Comparison of ENCODE assay signal across 1 cellular context in the genomic region with DNA sequence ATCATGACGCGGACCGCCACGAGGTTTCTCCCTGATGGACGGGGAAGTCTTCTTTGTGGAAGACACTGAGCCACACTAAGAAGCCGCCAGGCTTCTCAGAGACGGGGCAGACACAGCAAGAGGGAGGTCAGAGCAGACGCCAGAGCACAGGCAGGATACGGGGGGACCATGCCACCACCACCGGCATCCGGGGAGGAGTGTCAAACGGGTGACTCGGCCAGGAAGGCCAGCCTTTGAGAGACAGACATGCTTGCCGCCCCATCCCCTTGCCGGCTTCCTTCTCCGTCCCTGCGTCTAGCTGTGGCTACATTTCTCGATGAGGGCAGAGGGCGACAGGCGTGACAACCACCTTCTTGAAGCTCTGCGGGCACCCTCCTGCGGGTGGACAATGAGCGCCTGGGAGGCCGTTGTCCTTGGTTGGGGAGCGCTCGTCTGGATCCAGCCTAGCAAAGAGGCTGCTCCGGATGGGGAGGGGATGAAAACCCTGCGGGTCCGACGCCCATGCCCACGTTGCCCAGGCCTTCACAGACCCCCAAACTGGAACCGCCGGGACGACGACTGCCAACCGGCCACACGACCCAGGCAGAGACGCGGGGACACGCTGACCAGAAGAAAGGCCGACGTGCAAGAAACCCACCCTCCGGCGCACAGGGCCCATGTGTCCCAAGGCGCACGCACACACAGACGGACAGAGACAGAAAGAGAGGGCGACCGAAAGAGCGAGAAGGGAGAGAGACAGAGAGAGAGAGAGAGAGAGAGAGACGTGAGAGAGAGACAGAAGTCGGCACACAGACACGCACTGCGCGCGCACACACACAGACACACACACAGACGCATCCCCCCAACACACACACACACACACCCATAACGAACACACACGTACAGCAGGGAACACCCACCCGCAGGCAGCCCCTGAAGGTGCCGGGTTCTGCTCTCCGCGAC.
A peak's percentile ranks its signal among the peaks of the same experiment; 100 is the strongest.
TF ChIP-seq lines count a peak whose summit lies in the region.

No MANE protein-coding gene starts in this region.

TF ChIP-seq in HEK293, 187 proteins besides CTCF, POLR2A, EP300 and RAD21 (continued from another document):
- TF ChIP-seq, protein P1, sequence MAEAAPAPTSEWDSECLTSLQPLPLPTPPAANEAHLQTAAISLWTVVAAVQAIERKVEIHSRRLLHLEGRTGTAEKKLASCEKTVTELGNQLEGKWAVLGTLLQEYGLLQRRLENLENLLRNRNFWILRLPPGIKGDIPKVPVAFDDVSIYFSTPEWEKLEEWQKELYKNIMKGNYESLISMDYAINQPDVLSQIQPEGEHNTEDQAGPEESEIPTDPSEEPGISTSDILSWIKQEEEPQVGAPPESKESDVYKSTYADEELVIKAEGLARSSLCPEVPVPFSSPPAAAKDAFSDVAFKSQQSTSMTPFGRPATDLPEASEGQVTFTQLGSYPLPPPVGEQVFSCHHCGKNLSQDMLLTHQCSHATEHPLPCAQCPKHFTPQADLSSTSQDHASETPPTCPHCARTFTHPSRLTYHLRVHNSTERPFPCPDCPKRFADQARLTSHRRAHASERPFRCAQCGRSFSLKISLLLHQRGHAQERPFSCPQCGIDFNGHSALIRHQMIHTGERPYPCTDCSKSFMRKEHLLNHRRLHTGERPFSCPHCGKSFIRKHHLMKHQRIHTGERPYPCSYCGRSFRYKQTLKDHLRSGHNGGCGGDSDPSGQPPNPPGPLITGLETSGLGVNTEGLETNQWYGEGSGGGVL (tag by site-specific recombination; IDR thresholded peaks at IDR 0.05) = 0 out of 2 replicates have a peak, but pooled peaks have one; percentile 42
- TF ChIP-seq ZNF777 (tag by site-specific recombination; IDR thresholded peaks at IDR 0.05; ENCODE audit: borderline replicate concordance) = peak; percentile 64; the same call in 1 of the 2 replicates
- TF ChIP-seq, protein P2, sequence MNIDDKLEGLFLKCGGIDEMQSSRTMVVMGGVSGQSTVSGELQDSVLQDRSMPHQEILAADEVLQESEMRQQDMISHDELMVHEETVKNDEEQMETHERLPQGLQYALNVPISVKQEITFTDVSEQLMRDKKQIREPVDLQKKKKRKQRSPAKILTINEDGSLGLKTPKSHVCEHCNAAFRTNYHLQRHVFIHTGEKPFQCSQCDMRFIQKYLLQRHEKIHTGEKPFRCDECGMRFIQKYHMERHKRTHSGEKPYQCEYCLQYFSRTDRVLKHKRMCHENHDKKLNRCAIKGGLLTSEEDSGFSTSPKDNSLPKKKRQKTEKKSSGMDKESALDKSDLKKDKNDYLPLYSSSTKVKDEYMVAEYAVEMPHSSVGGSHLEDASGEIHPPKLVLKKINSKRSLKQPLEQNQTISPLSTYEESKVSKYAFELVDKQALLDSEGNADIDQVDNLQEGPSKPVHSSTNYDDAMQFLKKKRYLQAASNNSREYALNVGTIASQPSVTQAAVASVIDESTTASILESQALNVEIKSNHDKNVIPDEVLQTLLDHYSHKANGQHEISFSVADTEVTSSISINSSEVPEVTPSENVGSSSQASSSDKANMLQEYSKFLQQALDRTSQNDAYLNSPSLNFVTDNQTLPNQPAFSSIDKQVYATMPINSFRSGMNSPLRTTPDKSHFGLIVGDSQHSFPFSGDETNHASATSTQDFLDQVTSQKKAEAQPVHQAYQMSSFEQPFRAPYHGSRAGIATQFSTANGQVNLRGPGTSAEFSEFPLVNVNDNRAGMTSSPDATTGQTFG (tag by site-specific recombination; IDR thresholded peaks at IDR 0.05; ENCODE audit: borderline replicate concordance) = peak; percentile 39
- 0 out of 2 replicates have a peak, but pooled peaks have one; percentile 52 for TF ChIP-seq ZNF23 (tag by site-specific recombination; IDR thresholded peaks at IDR 0.05; ENCODE audit: borderline replicate concordance)
- TF ChIP-seq ZNF548 (tag by site-specific recombination; IDR thresholded peaks at IDR 0.05) = peak; percentile 48; the same call in 1 of the 2 replicates
- peak; percentile 62; the same call in 1 of the 2 replicates for TF ChIP-seq ZNF544 (tag by site-specific recombination; IDR thresholded peaks at IDR 0.05)
- TF ChIP-seq, protein P3, sequence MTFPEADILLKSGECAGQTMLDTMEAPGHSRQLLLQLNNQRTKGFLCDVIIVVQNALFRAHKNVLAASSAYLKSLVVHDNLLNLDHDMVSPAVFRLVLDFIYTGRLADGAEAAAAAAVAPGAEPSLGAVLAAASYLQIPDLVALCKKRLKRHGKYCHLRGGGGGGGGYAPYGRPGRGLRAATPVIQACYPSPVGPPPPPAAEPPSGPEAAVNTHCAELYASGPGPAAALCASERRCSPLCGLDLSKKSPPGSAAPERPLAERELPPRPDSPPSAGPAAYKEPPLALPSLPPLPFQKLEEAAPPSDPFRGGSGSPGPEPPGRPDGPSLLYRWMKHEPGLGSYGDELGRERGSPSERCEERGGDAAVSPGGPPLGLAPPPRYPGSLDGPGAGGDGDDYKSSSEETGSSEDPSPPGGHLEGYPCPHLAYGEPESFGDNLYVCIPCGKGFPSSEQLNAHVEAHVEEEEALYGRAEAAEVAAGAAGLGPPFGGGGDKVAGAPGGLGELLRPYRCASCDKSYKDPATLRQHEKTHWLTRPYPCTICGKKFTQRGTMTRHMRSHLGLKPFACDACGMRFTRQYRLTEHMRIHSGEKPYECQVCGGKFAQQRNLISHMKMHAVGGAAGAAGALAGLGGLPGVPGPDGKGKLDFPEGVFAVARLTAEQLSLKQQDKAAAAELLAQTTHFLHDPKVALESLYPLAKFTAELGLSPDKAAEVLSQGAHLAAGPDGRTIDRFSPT (tag by site-specific recombination; IDR thresholded peaks at IDR 0.05) = peak; percentile 53; the same call in 1 of the 2 replicates
- peak; percentile 94; the same call in 1 of the 2 replicates for TF ChIP-seq ZNF670 (tag by site-specific recombination; IDR thresholded peaks at IDR 0.05; ENCODE audit: low read depth)
- TF ChIP-seq ZNF266 (tag by site-specific recombination; IDR thresholded peaks at IDR 0.05; ENCODE audit: low read depth) = peak; percentile 82
- TF ChIP-seq ZNF707 (tag by site-specific recombination; IDR thresholded peaks at IDR 0.05) = peak; percentile 45; the same call in 1 of the 2 replicates
- TF ChIP-seq ZNF560 (tag by site-specific recombination; IDR thresholded peaks at IDR 0.05; ENCODE audit: borderline replicate concordance) = peak; percentile 64
- TF ChIP-seq, protein P4, sequence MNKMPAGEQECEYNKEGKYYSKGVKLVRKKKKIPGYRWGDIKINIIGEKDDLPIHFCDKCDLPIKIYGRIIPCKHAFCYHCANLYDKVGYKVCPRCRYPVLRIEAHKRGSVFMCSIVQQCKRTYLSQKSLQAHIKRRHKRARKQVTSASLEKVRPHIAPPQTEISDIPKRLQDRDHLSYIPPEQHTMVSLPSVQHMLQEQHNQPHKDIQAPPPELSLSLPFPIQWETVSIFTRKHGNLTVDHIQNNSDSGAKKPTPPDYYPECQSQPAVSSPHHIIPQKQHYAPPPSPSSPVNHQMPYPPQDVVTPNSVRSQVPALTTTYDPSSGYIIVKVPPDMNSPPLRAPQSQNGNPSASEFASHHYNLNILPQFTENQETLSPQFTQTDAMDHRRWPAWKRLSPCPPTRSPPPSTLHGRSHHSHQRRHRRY (tag by site-specific recombination; IDR thresholded peaks at IDR 0.05) = peak; percentile 69
- TF ChIP-seq ZNF677 (tag by site-specific recombination; IDR thresholded peaks at IDR 0.05) = 0 out of 2 replicates have a peak, but pooled peaks have one; percentile 28
- TF ChIP-seq ZNF658 (tag by site-specific recombination; IDR thresholded peaks at IDR 0.05) = peak; percentile 87
- TF ChIP-seq ZNF169 (tag by site-specific recombination; IDR thresholded peaks at IDR 0.05) = peak; percentile 94
- peak; percentile 93 for TF ChIP-seq ZNF473 (tag by site-specific recombination; IDR thresholded peaks at IDR 0.05)
- peak; percentile 92; the same call in 1 of the 2 replicates for TF ChIP-seq ZNF621 (tag by site-specific recombination; IDR thresholded peaks at IDR 0.05)
- TF ChIP-seq ZNF311 (tag by site-specific recombination; IDR thresholded peaks at IDR 0.05; ENCODE audit: borderline replicate concordance) = peak; percentile 100
- peak; percentile 82; the same call in 1 of the 2 replicates for TF ChIP-seq ZFP41 (tag by site-specific recombination; IDR thresholded peaks at IDR 0.05; ENCODE audit: borderline replicate concordance)
- TF ChIP-seq ZNF248 (tag by site-specific recombination; IDR thresholded peaks at IDR 0.05) = peak; percentile 81; the same call in 1 of the 2 replicates
- TF ChIP-seq, protein P5, sequence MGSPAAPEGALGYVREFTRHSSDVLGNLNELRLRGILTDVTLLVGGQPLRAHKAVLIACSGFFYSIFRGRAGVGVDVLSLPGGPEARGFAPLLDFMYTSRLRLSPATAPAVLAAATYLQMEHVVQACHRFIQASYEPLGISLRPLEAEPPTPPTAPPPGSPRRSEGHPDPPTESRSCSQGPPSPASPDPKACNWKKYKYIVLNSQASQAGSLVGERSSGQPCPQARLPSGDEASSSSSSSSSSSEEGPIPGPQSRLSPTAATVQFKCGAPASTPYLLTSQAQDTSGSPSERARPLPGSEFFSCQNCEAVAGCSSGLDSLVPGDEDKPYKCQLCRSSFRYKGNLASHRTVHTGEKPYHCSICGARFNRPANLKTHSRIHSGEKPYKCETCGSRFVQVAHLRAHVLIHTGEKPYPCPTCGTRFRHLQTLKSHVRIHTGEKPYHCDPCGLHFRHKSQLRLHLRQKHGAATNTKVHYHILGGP (tag by site-specific recombination; IDR thresholded peaks at IDR 0.05) = 0 out of 2 replicates have a peak, but pooled peaks have one; percentile 24
- TF ChIP-seq ZNF302 (tag by site-specific recombination; IDR thresholded peaks at IDR 0.05; ENCODE audit: low read depth) = peak; percentile 67; the same call in 1 of the 2 replicates
- peak; percentile 93 for TF ChIP-seq ZNF596 (tag by site-specific recombination; IDR thresholded peaks at IDR 0.05)
- TF ChIP-seq, protein P6, sequence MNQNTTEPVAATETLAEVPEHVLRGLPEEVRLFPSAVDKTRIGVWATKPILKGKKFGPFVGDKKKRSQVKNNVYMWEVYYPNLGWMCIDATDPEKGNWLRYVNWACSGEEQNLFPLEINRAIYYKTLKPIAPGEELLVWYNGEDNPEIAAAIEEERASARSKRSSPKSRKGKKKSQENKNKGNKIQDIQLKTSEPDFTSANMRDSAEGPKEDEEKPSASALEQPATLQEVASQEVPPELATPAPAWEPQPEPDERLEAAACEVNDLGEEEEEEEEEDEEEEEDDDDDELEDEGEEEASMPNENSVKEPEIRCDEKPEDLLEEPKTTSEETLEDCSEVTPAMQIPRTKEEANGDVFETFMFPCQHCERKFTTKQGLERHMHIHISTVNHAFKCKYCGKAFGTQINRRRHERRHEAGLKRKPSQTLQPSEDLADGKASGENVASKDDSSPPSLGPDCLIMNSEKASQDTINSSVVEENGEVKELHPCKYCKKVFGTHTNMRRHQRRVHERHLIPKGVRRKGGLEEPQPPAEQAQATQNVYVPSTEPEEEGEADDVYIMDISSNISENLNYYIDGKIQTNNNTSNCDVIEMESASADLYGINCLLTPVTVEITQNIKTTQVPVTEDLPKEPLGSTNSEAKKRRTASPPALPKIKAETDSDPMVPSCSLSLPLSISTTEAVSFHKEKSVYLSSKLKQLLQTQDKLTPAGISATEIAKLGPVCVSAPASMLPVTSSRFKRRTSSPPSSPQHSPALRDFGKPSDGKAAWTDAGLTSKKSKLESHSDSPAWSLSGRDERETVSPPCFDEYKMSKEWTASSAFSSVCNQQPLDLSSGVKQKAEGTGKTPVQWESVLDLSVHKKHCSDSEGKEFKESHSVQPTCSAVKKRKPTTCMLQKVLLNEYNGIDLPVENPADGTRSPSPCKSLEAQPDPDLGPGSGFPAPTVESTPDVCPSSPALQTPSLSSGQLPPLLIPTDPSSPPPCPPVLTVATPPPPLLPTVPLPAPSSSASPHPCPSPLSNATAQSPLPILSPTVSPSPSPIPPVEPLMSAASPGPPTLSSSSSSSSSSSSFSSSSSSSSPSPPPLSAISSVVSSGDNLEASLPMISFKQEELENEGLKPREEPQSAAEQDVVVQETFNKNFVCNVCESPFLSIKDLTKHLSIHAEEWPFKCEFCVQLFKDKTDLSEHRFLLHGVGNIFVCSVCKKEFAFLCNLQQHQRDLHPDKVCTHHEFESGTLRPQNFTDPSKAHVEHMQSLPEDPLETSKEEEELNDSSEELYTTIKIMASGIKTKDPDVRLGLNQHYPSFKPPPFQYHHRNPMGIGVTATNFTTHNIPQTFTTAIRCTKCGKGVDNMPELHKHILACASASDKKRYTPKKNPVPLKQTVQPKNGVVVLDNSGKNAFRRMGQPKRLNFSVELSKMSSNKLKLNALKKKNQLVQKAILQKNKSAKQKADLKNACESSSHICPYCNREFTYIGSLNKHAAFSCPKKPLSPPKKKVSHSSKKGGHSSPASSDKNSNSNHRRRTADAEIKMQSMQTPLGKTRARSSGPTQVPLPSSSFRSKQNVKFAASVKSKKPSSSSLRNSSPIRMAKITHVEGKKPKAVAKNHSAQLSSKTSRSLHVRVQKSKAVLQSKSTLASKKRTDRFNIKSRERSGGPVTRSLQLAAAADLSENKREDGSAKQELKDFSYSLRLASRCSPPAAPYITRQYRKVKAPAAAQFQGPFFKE (tag by site-specific recombination; IDR thresholded peaks at IDR 0.05; ENCODE audit: borderline replicate concordance) = peak; percentile 85
- TF ChIP-seq ZNF114 (tag by site-specific recombination; IDR thresholded peaks at IDR 0.05) = 0 out of 2 replicates have a peak, but pooled peaks have one; percentile 64
- peak; percentile 92 for TF ChIP-seq ZNF785 (tag by site-specific recombination; IDR thresholded peaks at IDR 0.05)
- peak; percentile 88; the same call in 1 of the 2 replicates for TF ChIP-seq ZNF747 (tag by site-specific recombination; IDR thresholded peaks at IDR 0.05)
- TF ChIP-seq ZNF776 (tag by site-specific recombination; IDR thresholded peaks at IDR 0.05; ENCODE audit: borderline replicate concordance) = peak; percentile 84; the same call in 1 of the 2 replicates
- peak; percentile 50 for TF ChIP-seq ZBTB48 (tag by site-specific recombination; IDR thresholded peaks at IDR 0.05)
- TF ChIP-seq ZNF571 (tag by site-specific recombination; IDR thresholded peaks at IDR 0.05) = peak; percentile 59; the same call in 1 of the 2 replicates
- TF ChIP-seq ZNF521 (tag by site-specific recombination; IDR thresholded peaks at IDR 0.05) = peak; percentile 98
- peak; percentile 82; the same call in 1 of the 2 replicates for TF ChIP-seq ZNF701 (tag by site-specific recombination; IDR thresholded peaks at IDR 0.05)
TF ChIP-seq in HEK293: peak in this region for 43; not testable (repeated sequence) for 144.
